22 cellular contexts compared by ENCODE assay signal in genomic region chr9:108213516-108213915, GRCh38.
"Had no signal": no experiment of that assay in that cellular context is flagged by ENCODE, and none has a peak within 500 bp of the region (broad histone marks: within the 10 kb centered on the region; RNA-seq: fewer than 3 reads in every experiment).

No MANE protein-coding gene starts in this region.

- H3K4me3 Mint-ChIP-seq: activated CD4-positive, alpha-beta memory T cell treated with anti-CD3 and anti-CD28 coated beads for 36 hours; activated CD4-positive, alpha-beta T cell treated with anti-CD3 and anti-CD28 coated beads for 36 hours; activated naive CD8-positive, alpha-beta T cell; activated T-helper 1 cell treated with anti-CD3 and anti-CD28 coated beads, Interleukin-12 subunit alpha, Interleukin-12 subunit beta, Interleukin-2, Interleukin-4 antibody, amounts not matched to agents 30 ng/mL and 10 ng/mL and 1 ng/mL, durations not matched to agents 14 hours and 24 hours and 36 hours; type B pancreatic cell had no signal

- H3K36me3 ChIP-seq: left ventricle myocardium inferior, prostate gland, right atrium auricular region, WERI-Rb-1 had no signal

- H3K4me3 ChIP-seq: left ventricle myocardium inferior, prostate gland, right atrium auricular region, testis had no signal

- H3K4me1 ChIP-seq: left ventricle myocardium inferior, prostate gland, right atrium auricular region, testis had no signal

- H3K9me3 ChIP-seq: left ventricle myocardium inferior, prostate gland, right atrium auricular region, testis had no signal

- H3K4me1 Mint-ChIP-seq: activated CD4-positive, alpha-beta T cell treated with anti-CD3 and anti-CD28 coated beads for 36 hours had no signal

- DNase-seq: activated CD4-positive, alpha-beta memory T cell treated with anti-CD3 and anti-CD28 coated beads for 36 hours; activated CD4-positive, alpha-beta T cell treated with anti-CD3 and anti-CD28 coated beads for 36 hours; activated T-cell treated with anti-CD3 and anti-CD28 coated beads for 4 hours; cerebellar nuclear complex; cortex of kidney; effector CD4-positive, alpha-beta T cell; head of caudate nucleus; kidney glomerular epithelial cell; left ventricle myocardium inferior; mammary epithelial cell; midbrain; stimulated activated CD4-positive, alpha-beta T cell treated with anti-CD3 and anti-CD28 coated beads, Interleukin-2, amount 100 ng/mL, for 48 hours; T-helper 2 cell; testis; WERI-Rb-1 had no signal

- H3K27ac Mint-ChIP-seq: activated CD4-positive, alpha-beta memory T cell treated with anti-CD3 and anti-CD28 coated beads for 36 hours; activated CD4-positive, alpha-beta T cell treated with anti-CD3 and anti-CD28 coated beads for 36 hours; activated naive CD8-positive, alpha-beta T cell; activated T-helper 1 cell treated with anti-CD3 and anti-CD28 coated beads, Interleukin-12 subunit alpha, Interleukin-12 subunit beta, Interleukin-2, Interleukin-4 antibody, amounts not matched to agents 30 ng/mL and 10 ng/mL and 1 ng/mL, durations not matched to agents 14 hours and 24 hours and 36 hours; type B pancreatic cell had no signal

- H3K27me3 ChIP-seq: right atrium auricular region, testis had no signal

- ATAC-seq: activated CD4-positive, alpha-beta T cell treated with anti-CD3 and anti-CD28 coated beads for 36 hours had no signal

- H3K36me3 Mint-ChIP-seq: activated CD4-positive, alpha-beta memory T cell treated with anti-CD3 and anti-CD28 coated beads for 36 hours; activated naive CD8-positive, alpha-beta T cell; type B pancreatic cell had no signal

- H3K9me3 Mint-ChIP-seq: activated CD4-positive, alpha-beta memory T cell treated with anti-CD3 and anti-CD28 coated beads for 36 hours; activated T-helper 1 cell treated with anti-CD3 and anti-CD28 coated beads, Interleukin-12 subunit alpha, Interleukin-12 subunit beta, Interleukin-2, Interleukin-4 antibody, amounts not matched to agents 30 ng/mL and 10 ng/mL and 1 ng/mL, durations not matched to agents 14 hours and 24 hours and 36 hours had no signal

- H3K27me3 Mint-ChIP-seq: activated CD4-positive, alpha-beta memory T cell treated with anti-CD3 and anti-CD28 coated beads for 36 hours; activated CD4-positive, alpha-beta T cell treated with anti-CD3 and anti-CD28 coated beads for 36 hours had no signal

- H3K27ac ChIP-seq: left ventricle myocardium inferior, prostate gland, right atrium auricular region, testis, WERI-Rb-1 had no signal

- FAIRE-seq: bronchial epithelial cell, frontal cortex had no signal
